In genomic region chr22:27201741-27202140, GRCh38 we compare ENCODE assay signal across 26 cellular contexts.
DNase-seq lines count a peak whose midpoint lies in the region; ATAC-seq and TF ChIP-seq lines count a peak whose summit lies in the region.
"Had no signal": no experiment of that assay in that cellular context is flagged by ENCODE, and none has a peak within 500 bp of the region (broad histone marks: within the 10 kb centered on the region; RNA-seq: fewer than 3 reads in every experiment).

No MANE protein-coding gene starts in this region.

- H3K27me3 ChIP-seq in AG04450 (ENCODE audit: control insufficient read depth, insufficient read depth, low read length): no peaks in the 10 kb centered on the region
- no peaks in the 10 kb centered on the region for H3K27me3 ChIP-seq in SJSA1 (replicated peaks)
- no peaks in the 10 kb centered on the region for H3K27me3 ChIP-seq in osteoblast (ENCODE audit: insufficient read depth, low read length)
- H3K27me3 ChIP-seq: tibial nerve had no signal

- TF ChIP-seq CTCF in AG04450 (IDR thresholded peaks at IDR 0.05; ENCODE audit: low read depth, low read length): no peak
- no peak for TF ChIP-seq CTCF in fibroblast of villous mesenchyme (IDR thresholded peaks at IDR 0.05; ENCODE audit: insufficient read depth, low read depth, low read length)
- TF ChIP-seq CTCF in osteoblast (IDR thresholded peaks at IDR 0.05; ENCODE audit: extremely low read depth, low read depth, low read length): no peak
- no peak for TF ChIP-seq CTCF in lower leg skin (IDR thresholded peaks at IDR 0.05)

- H3K27ac ChIP-seq in AG04450 (ENCODE audit: low read depth, low read length): peak overlapping the region; percentile 42
- peak overlapping the region; percentile 86 for H3K27ac ChIP-seq in SJSA1
- peak overlapping the region; percentile 76 for H3K27ac ChIP-seq in osteoblast (ENCODE audit: low read depth, low read length)
- H3K27ac ChIP-seq: HL-60 had no signal

- H3K79me2 ChIP-seq in osteoblast (ENCODE audit: insufficient read depth, low read length): no peaks in the 10 kb centered on the region

- intact Hi-C loops in lower leg skin (cut with DNase I; ENCODE audit: low total_unique reads): no loop called here

- DNase-seq in AG04450 (ENCODE audit: low read depth, low spot score) (no peak), SJSA1 (ENCODE audit: low read depth in 1 of 2, low spot score in 2 of 2) (no peak), fibroblast of villous mesenchyme (ENCODE audit: low read depth) (peak; percentile 44), osteoblast (ENCODE audit: insufficient read length, low spot score, missing footprints) (no peak), SKM-1 treated with dmso at 0.1 percent for 144 hours (lab: John Stamatoyannopoulos, UW; ENCODE audit: unreplicated experiment) (no peak), lower leg skin (ENCODE audit: low spot score in 2 of 2) (no peak)
- no peak for DNase-seq in effector CD8-positive, alpha-beta T cell (lab: John Stamatoyannopoulos, UW)
- DNase-seq: activated CD4-positive, alpha-beta T cell treated with anti-CD3 and anti-CD28 coated beads, Interleukin-2, amount 10 ng/mL, durations not matched to agents 7 days and 5 days; activated naive CD4-positive, alpha-beta T cell; activated T-cell treated with anti-CD3 and anti-CD28 coated beads, Interleukin-2, amount 50 U/mL, for 72 hours; Calu3; cortex of kidney; Kasumi-1; left colon; naive B cell; NCI-H1694; NCI-H510A; occipital lobe; small intestine; stimulated activated CD4-positive, alpha-beta T cell treated with anti-CD3 and anti-CD28 coated beads, Interleukin-1b, Interleukin-23, amount 100 ng/mL, for 48 hours; stimulated activated CD8-positive, alpha-beta memory T cell treated with anti-CD3 and anti-CD28 coated beads, Interleukin-4, amount 100 ng/mL, for 48 hours had no signal

- H3K36me3 ChIP-seq in SJSA1 (no peaks in the 10 kb centered on the region), osteoblast (ENCODE audit: insufficient read depth, low read length) (no peaks in the 10 kb centered on the region)
- H3K36me3 ChIP-seq: tibial nerve had no signal

- 85 to 88% methylated on average over 3 of the region's 3 CpGs for WGBS in lower leg skin, 2 donors

- ATAC-seq in HG02763 (IDR thresholded peaks at IDR 0.05; ENCODE audit: unreplicated experiment): no peak
- ATAC-seq: activated T-cell treated with anti-CD3 and anti-CD28 coated beads, Interleukin-2, amount 50 U/mL, for 72 hours; HepG2; left colon; Right ventricle myocardium inferior had no signal

- H3K4me1 ChIP-seq in SJSA1 (replicated peaks): peaks cover 21% of the 10 kb centered on the region
- peaks cover 24% of the 10 kb centered on the region for H3K4me1 ChIP-seq in osteoblast (ENCODE audit: insufficient read depth, low read length)

- no peak for TF ChIP-seq POLR2A in lower leg skin (IDR thresholded peaks at IDR 0.05)

- POLR2A ChIA-PET in AG04450 (lab: Yijun Ruan, JAX): no interaction called here

- H3K4me2 ChIP-seq in osteoblast (ENCODE audit: insufficient read depth, low read length): no peak overlapping the region

- H3K9me3 ChIP-seq in AG04450 (ENCODE audit: control insufficient read depth, insufficient read depth, low read length) (no peaks in the 10 kb centered on the region; the same call in 1 of the 2 replicates), SJSA1 (replicated peaks) (0 out of 2 replicates have a peak, but pooled peaks cover 2% of the 10 kb centered on the region), osteoblast (ENCODE audit: low read depth, low read length) (no peaks in the 10 kb centered on the region)
- H3K9me3 ChIP-seq: tibial nerve had no signal

- no peak overlapping the region for H3K4me3 ChIP-seq in AG04450 (ENCODE audit: low read depth, low read length)
- no peak overlapping the region for H3K4me3 ChIP-seq in SJSA1
- no peak overlapping the region for H3K4me3 ChIP-seq in fibroblast of villous mesenchyme (ENCODE audit: low read depth, low read length)
- H3K4me3 ChIP-seq in osteoblast (ENCODE audit: insufficient read depth, low read length): no peak overlapping the region
- H3K4me3 ChIP-seq in lower leg skin (ENCODE audit: low read depth, poor library complexity, severe bottlenecking): no peak overlapping the region
- H3K4me3 ChIP-seq: tibial nerve had no signal

- H2AFZ ChIP-seq in osteoblast (ENCODE audit: low read length): no peak overlapping the region

- H4K20me1 ChIP-seq in osteoblast (ENCODE audit: insufficient read depth, low read length): no peaks in the 10 kb centered on the region

- CTCF ChIA-PET in AG04450 (lab: Charles Lee): no interaction called here
